1 cellular context compared by ENCODE assay signal in genomic region chr1:19981507-19982312, GRCh38.
TF ChIP-seq lines count a peak whose summit lies in the region.

No MANE protein-coding gene starts in this region.

TF ChIP-seq in HepG2, 621 proteins besides CTCF, POLR2A, EP300 and RAD21 (continued from another document and continues in another):
- TF ChIP-seq ZGPAT (CRISPR knock-in tag; IDR thresholded peaks at IDR 0.05) (peak; percentile 59; the same call in 1 of the 2 replicates), DMAP1 (CRISPR knock-in tag; IDR thresholded peaks at IDR 0.05) (no peak), ZNF460 (CRISPR knock-in tag; IDR thresholded peaks at IDR 0.05; ENCODE audit: borderline replicate concordance) (no peak), SRF (IDR thresholded peaks at IDR 0.05; ENCODE audit: low read depth, low read length) (no peak), NFYB (CRISPR knock-in tag; IDR thresholded peaks at IDR 0.05) (no peak; the same call in 1 of the 2 replicates), KLF11 (CRISPR knock-in tag; IDR thresholded peaks at IDR 0.05) (no peak), ZNF414 (CRISPR knock-in tag; IDR thresholded peaks at IDR 0.05) (no peak), ZNF768 (CRISPR knock-in tag; IDR thresholded peaks at IDR 0.05) (no peak), MIER3 (CRISPR knock-in tag; IDR thresholded peaks at IDR 0.05; ENCODE audit: borderline replicate concordance) (peak; percentile 36; the same call in 1 of the 2 replicates), THAP8 (CRISPR knock-in tag; IDR thresholded peaks at IDR 0.05; ENCODE audit: borderline replicate concordance) (no peak), ZNF513 (CRISPR knock-in tag; conservative IDR thresholded peaks at IDR 0.05) (no peak), BRD4 (CRISPR knock-in tag; IDR thresholded peaks at IDR 0.05) (no peak), ZBTB3 (CRISPR knock-in tag; IDR thresholded peaks at IDR 0.05; ENCODE audit: borderline replicate concordance, low read depth) (no peak), ATF4 (CRISPR knock-in tag; IDR thresholded peaks at IDR 0.05) (0 out of 4 replicates have a peak, but pooled peaks of 1 of the 2 experiments have one; percentile 26), IKZF5 (CRISPR knock-in tag; IDR thresholded peaks at IDR 0.05) (peak; percentile 82), AKAP8 (CRISPR knock-in tag; IDR thresholded peaks at IDR 0.05) (no peak), ADNP (CRISPR knock-in tag; IDR thresholded peaks at IDR 0.05) (no peak), GLMP (CRISPR knock-in tag; IDR thresholded peaks at IDR 0.05; ENCODE audit: borderline replicate concordance) (no peak), ZNF142 (CRISPR knock-in tag; IDR thresholded peaks at IDR 0.05) (peak; percentile 45; the same call in 1 of the 2 replicates), GFI1 (CRISPR knock-in tag; IDR thresholded peaks at IDR 0.05; ENCODE audit: borderline replicate concordance) (peak; percentile 37; the same call in 1 of the 2 replicates), E2F2 (CRISPR knock-in tag; IDR thresholded peaks at IDR 0.05; ENCODE audit: borderline replicate concordance) (no peak), ZNF569 (CRISPR knock-in tag; IDR thresholded peaks at IDR 0.05; ENCODE audit: borderline replicate concordance) (no peak), ZNF24 (IDR thresholded peaks at IDR 0.05) (no peak), MAFG (CRISPR knock-in tag; IDR thresholded peaks at IDR 0.05) (no peak), ZNF124 (CRISPR knock-in tag; IDR thresholded peaks at IDR 0.05) (no peak), HNF1A (IDR thresholded peaks at IDR 0.05; ENCODE audit: low read depth) (no peak), HNF1A (CRISPR knock-in tag; IDR thresholded peaks at IDR 0.05; ENCODE audit: borderline replicate concordance) (peak; percentile 45; the same call in 1 of the 2 replicates), PHF21A (CRISPR knock-in tag; IDR thresholded peaks at IDR 0.05) (peak; percentile 84; the same call in 1 of the 2 replicates), TBP (CRISPR knock-in tag; IDR thresholded peaks at IDR 0.05) (no peak), ZBTB39 (CRISPR knock-in tag; IDR thresholded peaks at IDR 0.05) (no peak), HINFP (CRISPR knock-in tag; IDR thresholded peaks at IDR 0.05; ENCODE audit: low read depth) (no peak), TCF12 (IDR thresholded peaks at IDR 0.05) (no peak), TCF12 (CRISPR knock-in tag; IDR thresholded peaks at IDR 0.05) (no peak), ZNF329 (CRISPR knock-in tag; IDR thresholded peaks at IDR 0.05; ENCODE audit: low read depth) (no peak)
